Comparison of ENCODE assay signal across 21 cellular contexts in the genomic region with DNA sequence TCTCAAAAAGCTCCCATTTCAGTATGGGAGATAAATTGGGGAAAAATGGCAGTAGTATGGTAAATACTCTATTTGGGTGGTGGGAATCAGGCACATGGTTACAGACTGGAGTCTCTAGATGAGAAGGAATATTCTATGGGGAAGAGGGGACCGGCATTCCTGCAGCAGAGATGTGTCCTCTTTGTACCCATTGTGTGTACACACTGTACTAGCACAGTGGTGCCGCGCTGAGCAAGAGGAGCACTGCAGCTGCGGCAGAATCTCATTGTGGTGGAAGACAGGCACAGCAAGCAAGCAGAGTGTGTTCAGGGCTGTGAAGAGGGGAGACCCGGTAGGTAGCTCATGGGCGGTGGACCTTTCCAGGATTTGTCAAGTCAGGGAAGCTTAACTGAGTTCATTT. TPM values are rescaled to one million over a fixed set of nuclear protein-coding genes. Genes with fewer than 3 reads are reported as not detected.
DNase-seq lines count a peak whose midpoint lies in the region; ATAC-seq and TF ChIP-seq lines count a peak whose summit lies in the region.
"Had no signal": no experiment of that assay in that cellular context is flagged by ENCODE, and none has a peak within 500 bp of the region (broad histone marks: within the 10 kb centered on the region; RNA-seq: fewer than 3 reads in every experiment).

No MANE protein-coding gene starts in this region.

- no peak overlapping the region for H3K9ac ChIP-seq in BLaER1 treated with 17β-estradiol and CSF1 and Interleukin-3, amounts not matched to agents 10 nM and 100 nM
- H3K9ac ChIP-seq: SK-N-SH had no signal

- peaks cover 0 to 2% (median 0%) of the 10 kb centered on the region in 11 experiments; a peak in 1 of 22 replicates for H3K36me3 ChIP-seq in BLaER1 treated with 17β-estradiol and CSF1 and Interleukin-3, amounts not matched to agents 10 nM and 100 nM
- H3K36me3 ChIP-seq in breast epithelium, result no peaks in the 10 kb centered on the region
- H3K36me3 ChIP-seq: right atrium auricular region, transverse colon had no signal

- peaks cover 11 to 32% (median 23%) of the 10 kb centered on the region in 10 experiments; a peak in 18 of 20 replicates for H3K4me1 ChIP-seq in BLaER1 treated with 17β-estradiol and CSF1 and Interleukin-3, amounts not matched to agents 10 nM and 100 nM
- H3K4me1 ChIP-seq in breast epithelium, result no peaks in the 10 kb centered on the region

- H3K27me3 ChIP-seq in BLaER1 treated with 17β-estradiol and CSF1 and Interleukin-3, amounts not matched to agents 10 nM and 100 nM, result no peaks in the 10 kb centered on the region
- no peaks in the 10 kb centered on the region for H3K27me3 ChIP-seq in layer of hippocampus (ENCODE audit: control insufficient read depth, insufficient read depth, low read length)
- no peaks in the 10 kb centered on the region for H3K27me3 ChIP-seq in breast epithelium
- H3K27me3 ChIP-seq: right atrium auricular region, transverse colon had no signal

- intact Hi-C loops in breast epithelium (cut with DNase I; ENCODE audit: low total_unique reads), result no loop called here

- TF ChIP-seq CTCF in breast epithelium (IDR thresholded peaks at IDR 0.05), result no peak

- peak overlapping the region in 10 of 11 experiments; percentile 20 to 49 (median 28); a peak in 14 of 22 replicates for H3K4me2 ChIP-seq in BLaER1 treated with 17β-estradiol and CSF1 and Interleukin-3, amounts not matched to agents 10 nM and 100 nM
- H3K4me2 ChIP-seq: SK-N-SH had no signal

- H3K4me3 ChIP-seq in BLaER1 treated with 17β-estradiol and CSF1 and Interleukin-3, amounts not matched to agents 10 nM and 100 nM, result no peak overlapping the region
- H3K4me3 ChIP-seq in breast epithelium, result no peak overlapping the region
- H3K4me3 ChIP-seq: lung, right atrium auricular region, transverse colon had no signal

- no peaks in the 10 kb centered on the region for H3K9me3 ChIP-seq in BLaER1 treated with 17β-estradiol and CSF1 and Interleukin-3, amounts not matched to agents 10 nM and 100 nM (replicated peaks in 1 of 11)
- H3K9me3 ChIP-seq in breast epithelium, result no peaks in the 10 kb centered on the region
- H3K9me3 ChIP-seq: right atrium auricular region, SK-N-SH, transverse colon had no signal

- DNase-seq in pons (ENCODE audit: low spot score) (peak; percentile 85), breast epithelium (ENCODE audit: low spot score in 2 of 2) (no peak)
- DNase-seq: activated CD4-positive, alpha-beta T cell treated with anti-CD3 and anti-CD28 coated beads for 48 hours; activated naive CD4-positive, alpha-beta T cell treated with anti-CD3 and anti-CD28 coated beads for 36 hours; COR-L47; DND-41; NCI-H1105 treated with DMSO at 0.1 percent for 48 hours; NCI-H2081; NCI-H446; SK-N-SH; stimulated activated naive CD8-positive, alpha-beta T cell treated with anti-CD3 and anti-CD28 coated beads, Interleukin-15, amount 100 ng/mL, for 72 hours; T-helper 17 cell; transverse colon had no signal

- TF ChIP-seq POLR2A in breast epithelium (IDR thresholded peaks at IDR 0.05), result no peak

- no peak overlapping the region for H3K27ac ChIP-seq in BLaER1 treated with 17β-estradiol and CSF1 and Interleukin-3, amounts not matched to agents 10 nM and 100 nM
- peak overlapping the region; percentile 80 for H3K27ac ChIP-seq in angular gyrus (ENCODE audit: low read depth, low read length)
- H3K27ac ChIP-seq in layer of hippocampus (ENCODE audit: low read depth, low read length), result peak overlapping the region; percentile 55
- H3K27ac ChIP-seq in breast epithelium, result no peak overlapping the region
- H3K27ac ChIP-seq: right atrium auricular region, transverse colon had no signal

- ATAC-seq in HG02642 (IDR thresholded peaks at IDR 0.05; ENCODE audit: poor library complexity, unreplicated experiment) (no peak), GM21423 (IDR thresholded peaks at IDR 0.05; ENCODE audit: unreplicated experiment) (no peak), HG02588 (IDR thresholded peaks at IDR 0.05; ENCODE audit: unreplicated experiment) (no peak)
- ATAC-seq: stimulated activated naive CD8-positive, alpha-beta T cell treated with anti-CD3 and anti-CD28 coated beads, Interleukin-15, amount 100 ng/mL, for 72 hours; T-helper 17 cell had no signal

- H4K20me1 ChIP-seq in BLaER1 treated with 17β-estradiol and CSF1 and Interleukin-3, amounts not matched to agents 10 nM and 100 nM, result peaks cover 37 to 100% (median 94%) of the 10 kb centered on the region in 11 experiments

RNA-seq across cellular contexts. Expression of a gene that starts 13.0 kb away (rescaled TPM):
- total RNA-seq in breast epithelium, result 100 to 1,000 TPM in 2 of 3 donors, 10 to 100 TPM in 1; 93.1 to 292 (median 170) TPM

Comparison
In these comparisons a context has a peak if more than half of its experiments do, and no peak if none do; other contexts are left out.
1. H3K27ac ChIP-seq: peak in angular gyrus (single experiment) and layer of hippocampus (single experiment); none in BLaER1 treated with 17β-estradiol and CSF1 and Interleukin-3, amounts not matched to agents 10 nM and 100 nM (0 of 11) and breast epithelium (0 of 2).